In the genomic region with DNA sequence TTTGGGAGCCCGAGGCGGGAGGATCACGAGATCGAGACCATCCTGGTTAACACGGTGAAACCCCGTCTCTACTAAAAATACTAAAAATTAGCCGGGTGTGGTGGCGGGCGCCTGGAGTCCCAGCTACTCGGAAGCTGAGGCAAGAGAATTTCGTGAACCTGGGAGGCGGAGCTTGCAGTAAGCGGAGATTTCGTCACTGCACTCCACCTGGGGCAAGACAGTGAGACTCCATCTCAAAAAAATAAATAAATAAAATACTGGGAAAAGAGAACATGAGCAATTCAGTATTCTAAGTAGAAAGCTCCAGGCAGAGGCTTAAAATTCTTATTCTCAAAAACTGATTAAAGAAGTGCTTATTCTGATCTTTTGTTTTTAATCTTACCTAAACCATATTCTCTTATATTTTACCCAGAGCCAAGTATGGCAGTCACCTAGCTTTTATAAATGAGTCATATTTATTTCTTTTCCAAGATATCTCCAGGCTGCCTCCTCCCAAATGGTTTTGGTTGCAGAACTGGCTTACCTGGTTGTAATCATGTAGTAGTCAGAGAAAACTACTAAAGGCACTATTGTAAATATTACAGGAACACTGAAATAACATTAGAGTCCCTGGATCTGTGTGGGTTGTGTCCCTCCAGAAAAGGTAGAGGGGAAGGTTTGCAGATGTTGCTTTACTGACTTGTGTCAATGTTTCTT, we compare ENCODE assay signal across 1 cellular context.
TF ChIP-seq lines count a peak whose summit lies in the region.

No MANE protein-coding gene starts in this region.

TF ChIP-seq in K562, 482 proteins besides CTCF, POLR2A, EP300 and RAD21:
- TF ChIP-seq, protein P1, sequence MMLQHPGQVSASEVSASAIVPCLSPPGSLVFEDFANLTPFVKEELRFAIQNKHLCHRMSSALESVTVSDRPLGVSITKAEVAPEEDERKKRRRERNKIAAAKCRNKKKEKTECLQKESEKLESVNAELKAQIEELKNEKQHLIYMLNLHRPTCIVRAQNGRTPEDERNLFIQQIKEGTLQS (IDR thresholded peaks at IDR 0.05): peak; percentile 28; the same call in 1 of the 2 replicates
- TF ChIP-seq, protein P1 (CRISPR knock-in tag; conservative IDR thresholded peaks at IDR 0.05): no peak
- TF ChIP-seq CEBPB (tag; IDR thresholded peaks at IDR 0.05): 0 out of 2 replicates have a peak, but pooled peaks have one; percentile 29
- TF ChIP-seq POU5F1 (IDR thresholded peaks at IDR 0.05; ENCODE audit: borderline replicate concordance, low read depth, low read length, partially characterized antibody): no peak
- no peak for TF ChIP-seq ZFP91 (CRISPR knock-in tag; IDR thresholded peaks at IDR 0.05)
- TF ChIP-seq NFRKB (IDR thresholded peaks at IDR 0.05; ENCODE audit: low read depth): no peak
- TF ChIP-seq ZNF589 (CRISPR knock-in tag; IDR thresholded peaks at IDR 0.05; ENCODE audit: low read depth): no peak
- TF ChIP-seq NCOA6 (IDR thresholded peaks at IDR 0.05): no peak
- no peak for TF ChIP-seq ETS2 (tag; IDR thresholded peaks at IDR 0.05; ENCODE audit: borderline replicate concordance, poor library complexity, severe bottlenecking)
- no peak for TF ChIP-seq BCLAF1 (IDR thresholded peaks at IDR 0.05; ENCODE audit: borderline replicate concordance in 1 of 2, control insufficient read depth in 1 of 2, low read depth in 2 of 2, low read length in 1 of 2)
- TF ChIP-seq NR3C1 (CRISPR knock-in tag; IDR thresholded peaks at IDR 0.05): no peak
